Comparison of ENCODE assay signal across 9 cellular contexts in genomic region chr7:101817930-101818698, GRCh38. TPM values are rescaled to one million over a fixed set of nuclear protein-coding genes. Genes with fewer than 3 reads are reported as not detected.
DNase-seq lines count a peak whose midpoint lies in the region; ATAC-seq and TF ChIP-seq lines count a peak whose summit lies in the region.
"Had no signal": no experiment of that assay in that cellular context is flagged by ENCODE, and none has a peak within 500 bp of the region (broad histone marks: within the 10 kb centered on the region; RNA-seq: fewer than 3 reads in every experiment).

No MANE protein-coding gene starts in this region.

- POLR2A ChIA-PET in A673 (lab: Charles Lee; ENCODE audit: low non-redundant PET) = interaction anchor here (0.7 kb wide), 1 partner anchor 82 kb away, joined by 3 read pairs; no protein-coding TSS in a partner anchor

- H3K4me3 Mint-ChIP-seq in HFFc6 = peak overlapping the region; percentile 86

- peak overlapping the region; percentile 92 for H3K4me2 ChIP-seq in mammary epithelial cell (ENCODE audit: insufficient read depth, low read depth, low read length)

- H3K4me1 ChIP-seq in A673 (ENCODE audit: insufficient read depth, low read length, poor library complexity, severe bottlenecking) (peaks cover 58% of the 10 kb centered on the region), mammary epithelial cell (ENCODE audit: insufficient read depth, low read length) (peaks cover 16% of the 10 kb centered on the region), mononuclear cell (ENCODE audit: insufficient read depth, low read length) (peaks cover 50% of the 10 kb centered on the region)

- no peaks in the 10 kb centered on the region for H3K36me3 ChIP-seq in A673 (ENCODE audit: insufficient read depth, low read length, poor library complexity, severe bottlenecking)
- no peaks in the 10 kb centered on the region for H3K36me3 ChIP-seq in mammary epithelial cell (ENCODE audit: insufficient read depth, low read length)

- no peaks in the 10 kb centered on the region for H3K9me3 Mint-ChIP-seq in HFFc6

- CTCF ChIA-PET in A673 (lab: Charles Lee) (no interaction called here), mammary epithelial cell (lab: Charles Lee; ENCODE audit: low non-redundant PET) (no interaction called here)

- WGBS in mammary epithelial cell (ENCODE audit: low coverage, missing lambda C conversion rate) = 95% methylated on average over 13 of the region's 13 CpGs

- H3K9me3 ChIP-seq in A673 (ENCODE audit: low read depth, low read length, poor library complexity, severe bottlenecking) = no peaks in the 10 kb centered on the region
- no peaks in the 10 kb centered on the region for H3K9me3 ChIP-seq in mammary epithelial cell (replicated peaks; ENCODE audit: insufficient read depth, low read length)
- no peaks in the 10 kb centered on the region for H3K9me3 ChIP-seq in mononuclear cell (ENCODE audit: low read depth, low read length)

- no peaks in the 10 kb centered on the region for H4K20me1 ChIP-seq in mammary epithelial cell (ENCODE audit: insufficient read depth, low read length)

- no peaks in the 10 kb centered on the region for H3K27me3 Mint-ChIP-seq in HFFc6 (ENCODE audit: insufficient read depth)

- no peak overlapping the region for H2AFZ ChIP-seq in mammary epithelial cell (ENCODE audit: low read depth, low read length)

- H3K27me3 ChIP-seq in A673 (replicated peaks; ENCODE audit: insufficient read depth, low read depth, low read length, poor library complexity) (no peaks in the 10 kb centered on the region), mammary epithelial cell (ENCODE audit: insufficient read depth, low read length) (no peaks in the 10 kb centered on the region), mononuclear cell (ENCODE audit: insufficient read depth, low read length) (no peaks in the 10 kb centered on the region)

- ATAC-seq in GM18870 (IDR thresholded peaks at IDR 0.05; ENCODE audit: unreplicated experiment) (no peak), HG02642 (IDR thresholded peaks at IDR 0.05; ENCODE audit: poor library complexity, unreplicated experiment) (no peak)
- ATAC-seq: sciatic nerve had no signal

- BruUV-seq in A673 (replicated peaks; lab: Mats Ljungman, UMichigan) = TSS peak; percentile 33
- BruUV-seq in mammary epithelial cell (replicated peaks; lab: Mats Ljungman, UMichigan) = TSS peak; percentile 16

- intact Hi-C loops in A673 (cut with micrococcal nuclease; ENCODE audit: unreplicated experiment) (loop anchor here (5.0 to 10.0 kb wide), 3 partner anchors 213 to 419 kb away; no protein-coding TSS in a partner anchor), mammary epithelial cell (cut with micrococcal nuclease) (loop anchor here (10.0 kb wide), 2 partner anchors 247 to 337 kb away; no protein-coding TSS in a partner anchor)

- H3K27ac ChIP-seq in A673 (ENCODE audit: low read depth, low read length, poor library complexity, severe bottlenecking) (no peak overlapping the region), mammary epithelial cell (ENCODE audit: insufficient read depth, low read depth, low read length) (no peak overlapping the region)

- dilution Hi-C loops in mammary epithelial cell (cut with HindIII; ENCODE audit: low sequenced_read_pairs) = no loop called here

- peak overlapping the region; percentile 65 for H3K27ac Mint-ChIP-seq in HFFc6

- peaks cover 46% of the 10 kb centered on the region for H3K4me1 Mint-ChIP-seq in HFFc6 (ENCODE audit: low read depth)

- H3K79me2 ChIP-seq in mammary epithelial cell (ENCODE audit: insufficient read depth, low read length) = peaks cover 53% of the 10 kb centered on the region

- no peak overlapping the region for H3K9ac ChIP-seq in mammary epithelial cell (ENCODE audit: insufficient read depth, low read length)

- H3K36me3 Mint-ChIP-seq in HFFc6 (ENCODE audit: low read depth) = peaks cover 6% of the 10 kb centered on the region; the same call in 1 of the 2 replicates

- in situ Hi-C loops in mammary epithelial cell (cut with MboI; ENCODE audit: low sequenced_read_pairs in 2 of 2) = loop anchor here (10.0 to 25.0 kb wide), 3 partner anchors 73 to 206 kb away; no protein-coding TSS in a partner anchor

- TF ChIP-seq CTCF in A673 (conservative IDR thresholded peaks at IDR 0.05; ENCODE audit: low read depth, low read length) = no peak
- no peak for TF ChIP-seq CTCF in HFFc6 (IDR thresholded peaks at IDR 0.05)
- TF ChIP-seq CTCF in mammary epithelial cell (conservative IDR thresholded peaks at IDR 0.05 in 1 of 2, IDR thresholded peaks at IDR 0.05 in 1 of 2; ENCODE audit: extremely low read depth in 1 of 2, insufficient read depth in 1 of 2, low read depth in 1 of 2, low read length in 2 of 2) = no peak

- no peak for DNase-seq in A673 (ENCODE audit: low spot score)
- DNase-seq in HFFc6 = no peak
- DNase-seq in mammary epithelial cell = no peak
- no peak for DNase-seq in SKM-1 treated with dmso at 0.1 percent for 144 hours (lab: John Stamatoyannopoulos, UW; ENCODE audit: unreplicated experiment)
- no peak for DNase-seq in NK-92 (lab: John Stamatoyannopoulos, UW; ENCODE audit: unreplicated experiment)

- H3K4me3 ChIP-seq in A673 (ENCODE audit: low read depth, low read length, poor library complexity, severe bottlenecking) (peak overlapping the region; percentile 72), mammary epithelial cell (replicated peaks in 1 of 3; ENCODE audit: insufficient read depth in 1 of 3, low read depth in 2 of 3, low read length in 3 of 3) (peak overlapping the region; percentile 35 to 65 (median 64)), mononuclear cell (ENCODE audit: low read length) (peak overlapping the region; percentile 56)

RNA-seq across cellular contexts. Expression of gene CUX1, which starts 0.7 kb away (rescaled TPM):
- 49.4 and 53.1 TPM in 2 replicates for total RNA-seq in A673 (2021)
- total RNA-seq in HFFc6 (2021; fragmentation: NEBNext Ultra II Directional; extraction: Animal tissue kit (Norgen Biotek cat#: 25700)) = 10 to 100 TPM; 46.9 to 64.2 (median 51.6) TPM
- total RNA-seq in mammary epithelial cell = 10 to 100 TPM; 23.0 to 45.6 TPM
- polyA plus RNA-seq in mammary epithelial cell = 13.5 TPM
- 14.4 TPM for polyA minus RNA-seq in mammary epithelial cell
- 41.1 TPM for total RNA-seq in mononuclear cell
